In the genomic region with DNA sequence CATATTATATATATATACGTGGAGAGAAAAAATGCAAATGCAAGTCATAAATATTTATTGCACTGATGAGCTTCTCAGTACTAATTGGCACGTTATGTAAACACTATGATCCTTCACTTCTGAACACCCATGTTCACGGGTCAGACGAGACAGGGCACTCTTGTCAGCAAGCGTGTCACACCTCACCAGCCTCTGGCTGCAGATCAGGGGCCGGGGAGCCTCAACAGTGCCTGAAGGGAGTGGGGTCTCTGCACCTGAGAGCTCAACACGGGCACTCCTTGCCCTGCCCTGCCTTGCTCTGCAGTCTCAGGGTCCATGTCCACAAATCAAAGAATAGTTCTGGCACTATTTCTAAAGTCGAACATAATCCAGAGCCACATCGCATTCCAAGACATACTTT, we compare ENCODE assay signal across 11 cellular contexts. TPM values are rescaled to one million over a fixed set of nuclear protein-coding genes. Genes with fewer than 3 reads are reported as not detected.
DNase-seq lines count a peak whose midpoint lies in the region; ATAC-seq lines count a peak whose summit lies in the region.
"Had no signal": no experiment of that assay in that cellular context is flagged by ENCODE, and none has a peak within 500 bp of the region (broad histone marks: within the 10 kb centered on the region; RNA-seq: fewer than 3 reads in every experiment).

No MANE protein-coding gene starts in this region.

- no peak for DNase-seq in activated CD4-positive, alpha-beta T cell treated with anti-CD3 and anti-CD28 coated beads for 36 hours
- no peak for DNase-seq in activated CD4-positive, alpha-beta T cell treated with anti-CD3 and anti-CD28 coated beads, Interleukin-2, amount 50 U/mL, for 48 hours
- DNase-seq in NCI-H748 (lab: John Stamatoyannopoulos, UW; ENCODE audit: unreplicated experiment) (peak; percentile 92), ureter (ENCODE audit: low spot score) (no peak)
- DNase-seq: left lung, small intestine had no signal

- POLR2A ChIA-PET in activated CD4-positive, alpha-beta T cell treated with anti-CD3 and anti-CD28 coated beads for 36 hours (lab: Charles Lee), result interaction anchor here (1.0 to 1.5 kb wide), 2 partner anchors 27 to 116 kb away, joined by 3 read pairs; no protein-coding TSS in a partner anchor

- H3K27me3 ChIP-seq in endocrine pancreas (ENCODE audit: control insufficient read depth, insufficient read depth, low read length) (no peaks in the 10 kb centered on the region), skeletal muscle tissue (ENCODE audit: control insufficient read depth in 3 of 3, insufficient read depth in 3 of 3, low read length in 3 of 3) (no peaks in the 10 kb centered on the region)
- H3K27me3 ChIP-seq: esophagus muscularis mucosa had no signal

- no peak overlapping the region for H3K9ac ChIP-seq in endocrine pancreas (ENCODE audit: control insufficient read depth, insufficient read depth, low read length)
- peak overlapping the region in 2 of 3 donors; percentile 52 to 90 for H3K9ac ChIP-seq in skeletal muscle tissue (ENCODE audit: low read depth in 1 of 3, low read length in 3 of 3)

- H3K36me3 ChIP-seq in endocrine pancreas (ENCODE audit: control insufficient read depth, insufficient read depth, low read length), result no peaks in the 10 kb centered on the region
- H3K36me3 ChIP-seq in skeletal muscle tissue (ENCODE audit: control insufficient read depth in 3 of 3, insufficient read depth in 3 of 3, low read length in 3 of 3), result no peaks in the 10 kb centered on the region
- H3K36me3 ChIP-seq: esophagus muscularis mucosa, left lung had no signal

- H3K27ac ChIP-seq in skeletal muscle tissue (ENCODE audit: low read depth, low read length), result peak overlapping the region; percentile 54
- H3K27ac ChIP-seq: esophagus muscularis mucosa had no signal

- intact Hi-C loops in activated CD4-positive, alpha-beta T cell treated with anti-CD3 and anti-CD28 coated beads for 36 hours (cut with DNase I, micrococcal nuclease), result loop anchor here (2.0 to 5.0 kb wide), 4 partner anchors 30 to 282 kb away; no protein-coding TSS in a partner anchor

- peak overlapping the region; percentile 72 for H3K4me3 Mint-ChIP-seq in activated CD4-positive, alpha-beta T cell treated with anti-CD3 and anti-CD28 coated beads for 36 hours

- H3K27ac Mint-ChIP-seq in activated CD4-positive, alpha-beta T cell treated with anti-CD3 and anti-CD28 coated beads for 36 hours, result peak overlapping the region; percentile 88

- peaks cover 7% of the 10 kb centered on the region for H3K9me3 Mint-ChIP-seq in activated CD4-positive, alpha-beta T cell treated with anti-CD3 and anti-CD28 coated beads for 36 hours (ENCODE audit: low read depth)

- ATAC-seq in activated CD4-positive, alpha-beta T cell treated with anti-CD3 and anti-CD28 coated beads for 36 hours, result no peak
- ATAC-seq in HG03439 (IDR thresholded peaks at IDR 0.05; ENCODE audit: unreplicated experiment) (no peak), HG03469 (IDR thresholded peaks at IDR 0.05; ENCODE audit: unreplicated experiment) (no peak)

- peaks cover 9% of the 10 kb centered on the region for H3K4me1 ChIP-seq in endocrine pancreas (ENCODE audit: control insufficient read depth, insufficient read depth, low read length)
- peaks cover 31 to 40% (median 31%) of the 10 kb centered on the region in 3 donors for H3K4me1 ChIP-seq in skeletal muscle tissue (ENCODE audit: control insufficient read depth in 3 of 3, insufficient read depth in 3 of 3, low read length in 3 of 3)

- CTCF ChIA-PET in activated CD4-positive, alpha-beta T cell treated with anti-CD3 and anti-CD28 coated beads for 36 hours (lab: Charles Lee), result interaction anchor here (1.2 to 2.6 kb wide), 4 partner anchors 14 to 403 kb away, joined by 4 to 11 read pairs (median 4); no protein-coding TSS in a partner anchor

- H3K4me1 Mint-ChIP-seq in activated CD4-positive, alpha-beta T cell treated with anti-CD3 and anti-CD28 coated beads for 36 hours, result peaks cover 65% of the 10 kb centered on the region

- H3K4me3 ChIP-seq in endocrine pancreas (ENCODE audit: control insufficient read depth, insufficient read depth, low read length) (peak overlapping the region; percentile 90), skeletal muscle tissue (ENCODE audit: low read length in 3 of 3) (peak overlapping the region; percentile 76 to 91 (median 80))

- H3K36me3 Mint-ChIP-seq in activated CD4-positive, alpha-beta T cell treated with anti-CD3 and anti-CD28 coated beads for 36 hours (ENCODE audit: low read depth), result peaks cover 1% of the 10 kb centered on the region

- no peaks in the 10 kb centered on the region for H3K27me3 Mint-ChIP-seq in activated CD4-positive, alpha-beta T cell treated with anti-CD3 and anti-CD28 coated beads for 36 hours

- H3K9me3 ChIP-seq in endocrine pancreas (ENCODE audit: control insufficient read depth, low read length) (no peaks in the 10 kb centered on the region), skeletal muscle tissue (ENCODE audit: control insufficient read depth in 3 of 3, low read length in 3 of 3) (no peaks in the 10 kb centered on the region)
- H3K9me3 ChIP-seq: esophagus muscularis mucosa had no signal

RNA-seq across cellular contexts. Expression of gene HIVEP3, which starts 0.4 kb away (rescaled TPM):
- total RNA-seq in activated CD4-positive, alpha-beta T cell treated with anti-CD3 and anti-CD28 coated beads for 36 hours, result 10 to 100 TPM; 29.4 to 39.6 TPM
- total RNA-seq in skeletal muscle tissue, result 0.52 TPM
- total RNA-seq in ureter, result 10.1 TPM
